ENCODE assay signal across 8 cellular contexts in the genomic region with DNA sequence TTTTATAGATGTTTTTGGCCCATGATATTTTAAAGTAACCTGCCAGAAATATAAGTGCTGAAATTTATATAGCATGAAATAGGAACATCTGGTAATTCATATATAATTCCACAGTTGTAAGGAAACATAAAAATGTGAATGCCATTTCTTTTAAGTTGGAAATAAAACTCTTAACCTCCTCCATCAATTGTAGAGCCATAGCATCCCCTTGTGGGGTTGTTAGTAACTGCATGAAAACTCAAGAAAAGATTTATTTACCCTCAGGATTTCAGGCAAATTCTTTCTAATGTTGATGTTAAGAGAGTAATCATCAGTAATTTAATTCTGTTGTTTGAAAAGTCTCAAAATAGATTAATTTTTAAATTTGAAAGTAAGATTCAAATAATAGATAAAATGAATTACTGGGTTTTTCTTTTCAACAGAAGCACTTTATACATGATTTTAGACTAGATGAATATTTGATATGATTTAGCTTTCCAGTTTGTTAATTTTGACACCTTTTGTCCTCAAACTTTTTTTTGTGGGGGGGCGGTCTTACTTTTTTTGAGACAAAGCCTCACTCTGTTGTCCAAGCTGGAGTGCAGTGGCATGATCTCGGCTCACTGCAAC.
DNase-seq lines count a peak whose midpoint lies in the region; ATAC-seq and TF ChIP-seq lines count a peak whose summit lies in the region.

No MANE protein-coding gene starts in this region.

- no peak overlapping the region for H3K9ac ChIP-seq in MM.1S (ENCODE audit: low read length)

- H3K9me2 ChIP-seq in MM.1S (replicated peaks; ENCODE audit: insufficient read depth, low read length), result no peaks in the 10 kb centered on the region

- TF ChIP-seq CTCF in MM.1S (IDR thresholded peaks at IDR 0.05; ENCODE audit: low read length), result peak; percentile 90
- TF ChIP-seq CTCF in dorsolateral prefrontal cortex (IDR thresholded peaks at IDR 0.05 in 54 of 56, conservative IDR thresholded peaks at IDR 0.05 in 2 of 56; ENCODE audit: low read depth in 1 of 56, partially characterized antibody in 56 of 56), result peak; percentile 83 to 100 (median 95)

- H2AFZ ChIP-seq in MM.1S (ENCODE audit: low read length), result no peak overlapping the region

- H3K27me3 ChIP-seq in right cardiac atrium (ENCODE audit: control insufficient read depth, insufficient read depth) (no peaks in the 10 kb centered on the region), MM.1S (replicated peaks; ENCODE audit: insufficient read depth, low read length) (no peaks in the 10 kb centered on the region), dorsolateral prefrontal cortex (no peaks in the 10 kb centered on the region)

- H3K4me3 ChIP-seq in right cardiac atrium (ENCODE audit: low read length) (no peak overlapping the region), MM.1S (ENCODE audit: low read length) (no peak overlapping the region), dorsolateral prefrontal cortex (no peak overlapping the region)

- H3K9me3 ChIP-seq in right cardiac atrium (ENCODE audit: control insufficient read depth, low read length), result no peaks in the 10 kb centered on the region
- H3K9me3 ChIP-seq in MM.1S (replicated peaks; ENCODE audit: insufficient read depth, low read length), result no peaks in the 10 kb centered on the region

- ATAC-seq in Right ventricle myocardium superior (ENCODE audit: poor library complexity), result peak; percentile 45
- no peak for ATAC-seq in right cardiac atrium
- no peak for ATAC-seq in GM19324 (IDR thresholded peaks at IDR 0.05; ENCODE audit: low FRiP score, unreplicated experiment)

- peaks cover 3% of the 10 kb centered on the region; the same call in 1 of the 2 replicates for H3K36me3 ChIP-seq in MM.1S (replicated peaks; ENCODE audit: insufficient read depth, low read length)

- intact Hi-C loops in Right ventricle myocardium superior (cut with DNase I) (loop anchor here (5.0 to 10.0 kb wide), 2 partner anchors 99 to 257 kb away; no protein-coding TSS in a partner anchor), right cardiac atrium (cut with DNase I) (loop anchor here (1.0 to 10.0 kb wide), 7 partner anchors 84 to 257 kb away; a partner anchor contains a TSS), dorsolateral prefrontal cortex (cut with DNase I) (loop anchor here (2.0 to 10.0 kb wide), 3 partner anchors 79 to 247 kb away; no protein-coding TSS in a partner anchor)

- 0 out of 2 replicates have a peak, but pooled peaks cover 8% of the 10 kb centered on the region for H3K79me2 ChIP-seq in MM.1S (ENCODE audit: low read length)

- H3F3A ChIP-seq in MM.1S (ENCODE audit: insufficient read depth, low read length), result peaks cover 22% of the 10 kb centered on the region

- DNase-seq in Right ventricle myocardium superior (no peak), right cardiac atrium (no peak), MM.1S (peak; percentile 57), SKM-1 (lab: John Stamatoyannopoulos, UW; ENCODE audit: unreplicated experiment) (peak; percentile 56), dorsolateral prefrontal cortex (peak in 1 of 10 donors; percentile 9), middle frontal gyrus (ENCODE audit: extremely low spot score, low spot score) (peak; percentile 61), HPDE6-E6E7 (ENCODE audit: extremely low spot score) (no peak)

- H4K20me1 ChIP-seq in MM.1S (ENCODE audit: insufficient read depth, low read length), result no peaks in the 10 kb centered on the region

- no peak overlapping the region for H3K27ac ChIP-seq in right cardiac atrium (ENCODE audit: low read length)
- H3K27ac ChIP-seq in MM.1S (ENCODE audit: low read length), result no peak overlapping the region
- H3K27ac ChIP-seq in dorsolateral prefrontal cortex, result no peak overlapping the region

- WGBS in right cardiac atrium, result 68% methylated on average over 2 of the region's 2 CpGs

- no peak overlapping the region for H3K4me2 ChIP-seq in MM.1S (ENCODE audit: low read depth, low read length)

- H3K4me1 ChIP-seq in right cardiac atrium (ENCODE audit: control insufficient read depth, insufficient read depth, low read length) (no peaks in the 10 kb centered on the region), MM.1S (ENCODE audit: low read length) (no peaks in the 10 kb centered on the region)

Comparison
In these comparisons a context has a peak if more than half of its experiments do, and no peak if none do; other contexts are left out.
1. DNase-seq: peak in MM.1S (single experiment), SKM-1 (single experiment) and middle frontal gyrus (single experiment); none in Right ventricle myocardium superior (single experiment), right cardiac atrium (0 of 3) and HPDE6-E6E7 (single experiment).